5 cellular contexts compared by ENCODE assay signal in the genomic region with DNA sequence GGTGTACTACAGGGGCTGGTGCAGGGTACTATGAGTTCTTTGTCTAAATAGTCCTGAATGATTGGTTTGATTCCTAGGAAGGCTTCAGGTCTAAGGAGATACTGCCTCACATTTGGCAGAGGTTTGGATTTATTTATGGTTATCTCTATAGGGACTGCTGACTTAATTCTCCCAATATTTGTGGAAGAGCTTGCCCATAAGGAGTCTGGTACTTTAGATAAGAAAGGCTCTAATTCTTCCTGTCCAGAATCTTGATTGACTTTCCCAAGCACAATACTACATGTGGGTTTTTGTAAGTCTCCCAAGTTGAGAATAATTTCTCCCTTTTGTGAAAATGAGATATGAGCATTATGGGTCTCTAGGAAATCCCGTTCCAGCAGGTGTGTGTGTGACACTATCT.
"Had no signal": no experiment of that assay in that cellular context is flagged by ENCODE, and none has a peak within 500 bp of the region (broad histone marks: within the 10 kb centered on the region; RNA-seq: fewer than 3 reads in every experiment).

No MANE protein-coding gene starts in this region.

- H3K27ac Mint-ChIP-seq: GM23338, H9 had no signal

- ATAC-seq: GM23338 had no signal

- H3K9me3 Mint-ChIP-seq: GM23338, H9 had no signal

- H3K4me3 Mint-ChIP-seq: GM23338, H9 had no signal

- H3K4me3 ChIP-seq: GM23338 had no signal

- DNase-seq: H9, HCEC 1CT, IMR-90, KBM-7 had no signal
